28 cellular contexts compared by ENCODE assay signal in genomic region chr14:65915125-65915524, GRCh38.
DNase-seq lines count a peak whose midpoint lies in the region; ATAC-seq, FAIRE-seq and TF ChIP-seq lines count a peak whose summit lies in the region.
"Had no signal": no experiment of that assay in that cellular context is flagged by ENCODE, and none has a peak within 500 bp of the region (broad histone marks: within the 10 kb centered on the region; RNA-seq: fewer than 3 reads in every experiment).

No MANE protein-coding gene starts in this region.

- DNase-seq in activated naive CD8-positive, alpha-beta T cell treated with anti-CD3 and anti-CD28 coated beads, Interleukin-2, amount 10 ng/mL, durations not matched to agents 7 days and 5 days = no peak
- no peak for DNase-seq in activated naive CD8-positive, alpha-beta T cell treated with anti-CD3 and anti-CD28 coated beads for 36 hours
- DNase-seq in amniotic epithelial cell (ENCODE audit: low read depth) (peak; percentile 17), iris pigment epithelial cell (ENCODE audit: low read depth) (peak; percentile 9), DMS53 treated with DMSO at 0.1 percent for 48 hours (lab: John Stamatoyannopoulos, UW; ENCODE audit: unreplicated experiment) (no peak), H54 (ENCODE audit: insufficient read length, low spot score) (no peak), T-helper 9 cell (no peak)
- DNase-seq: activated CD4-positive, CD25-positive, alpha-beta regulatory T cell; activated T-cell treated with anti-CD3 and anti-CD28 coated beads, Interleukin-2, amount 50 U/mL, for 24 hours; anterior cingulate cortex; cortex of kidney; foreskin fibroblast; head of caudate nucleus; KG1; MG63; NCI-H1105; NCI-H187; NCI-H2171 treated with DMSO at 0.1 percent for 48 hours; NCI-H524; PC-3; right lobe of liver; stimulated activated CD4-positive, alpha-beta T cell treated with anti-CD3 and anti-CD28 coated beads, Interleukin-12 subunit alpha, Interleukin-12 subunit beta, amount 100 ng/mL, for 4 hours; stimulated activated CD4-positive, alpha-beta T cell treated with anti-CD3 and anti-CD28 coated beads, Interleukin-2, amount 100 ng/mL, for 48 hours; transverse colon had no signal

- POLR2A ChIA-PET in activated naive CD8-positive, alpha-beta T cell treated with anti-CD3 and anti-CD28 coated beads, Interleukin-2, amount 10 ng/mL, durations not matched to agents 7 days and 5 days (lab: Charles Lee) = interaction anchor here (0.7 to 1.1 kb wide), 2 partner anchors 13 to 619 kb away, joined by 3 to 4 read pairs; no protein-coding TSS in a partner anchor

- H3K27me3 Mint-ChIP-seq in activated naive CD8-positive, alpha-beta T cell treated with anti-CD3 and anti-CD28 coated beads, Interleukin-2, amount 10 ng/mL, durations not matched to agents 7 days and 5 days = no peaks in the 10 kb centered on the region
- no peaks in the 10 kb centered on the region for H3K27me3 Mint-ChIP-seq in activated naive CD8-positive, alpha-beta T cell treated with anti-CD3 and anti-CD28 coated beads for 36 hours
- H3K27me3 Mint-ChIP-seq: activated T-cell treated with anti-CD3 and anti-CD28 coated beads, Interleukin-2, amount 50 U/mL, for 24 hours had no signal

- H3K36me3 Mint-ChIP-seq in activated naive CD8-positive, alpha-beta T cell treated with anti-CD3 and anti-CD28 coated beads, Interleukin-2, amount 10 ng/mL, durations not matched to agents 7 days and 5 days = peaks cover 30% of the 10 kb centered on the region
- H3K36me3 Mint-ChIP-seq in activated naive CD8-positive, alpha-beta T cell treated with anti-CD3 and anti-CD28 coated beads for 36 hours = peaks cover 5% of the 10 kb centered on the region

- H3K9me3 Mint-ChIP-seq in activated naive CD8-positive, alpha-beta T cell treated with anti-CD3 and anti-CD28 coated beads, Interleukin-2, amount 10 ng/mL, durations not matched to agents 7 days and 5 days = peaks cover 10% of the 10 kb centered on the region
- peaks cover 7% of the 10 kb centered on the region for H3K9me3 Mint-ChIP-seq in activated naive CD8-positive, alpha-beta T cell treated with anti-CD3 and anti-CD28 coated beads for 36 hours

- H3K4me1 Mint-ChIP-seq in activated naive CD8-positive, alpha-beta T cell treated with anti-CD3 and anti-CD28 coated beads, Interleukin-2, amount 10 ng/mL, durations not matched to agents 7 days and 5 days = peaks cover 32% of the 10 kb centered on the region
- peaks cover 21% of the 10 kb centered on the region for H3K4me1 Mint-ChIP-seq in activated naive CD8-positive, alpha-beta T cell treated with anti-CD3 and anti-CD28 coated beads for 36 hours

- no peak overlapping the region for H3K4me3 Mint-ChIP-seq in activated naive CD8-positive, alpha-beta T cell treated with anti-CD3 and anti-CD28 coated beads, Interleukin-2, amount 10 ng/mL, durations not matched to agents 7 days and 5 days
- no peak overlapping the region for H3K4me3 Mint-ChIP-seq in activated naive CD8-positive, alpha-beta T cell treated with anti-CD3 and anti-CD28 coated beads for 36 hours
- H3K4me3 Mint-ChIP-seq: activated T-cell treated with anti-CD3 and anti-CD28 coated beads, Interleukin-2, amount 50 U/mL, for 24 hours had no signal

- TF ChIP-seq POLR2A in H54 (IDR thresholded peaks at IDR 0.05; ENCODE audit: low read depth, low read length) = no peak

- H3K27ac Mint-ChIP-seq in activated naive CD8-positive, alpha-beta T cell treated with anti-CD3 and anti-CD28 coated beads, Interleukin-2, amount 10 ng/mL, durations not matched to agents 7 days and 5 days = no peak overlapping the region
- no peak overlapping the region for H3K27ac Mint-ChIP-seq in activated naive CD8-positive, alpha-beta T cell treated with anti-CD3 and anti-CD28 coated beads for 36 hours
- H3K27ac Mint-ChIP-seq: activated T-cell treated with anti-CD3 and anti-CD28 coated beads, Interleukin-2, amount 50 U/mL, for 24 hours; progenitor cell of endocrine pancreas had no signal

- FAIRE-seq in H54 (lab: Jason Lieb, UNC) = no peak
- FAIRE-seq: G401.6, keratinocyte, TTC549 had no signal

- peak; percentile 60 for ATAC-seq in activated naive CD8-positive, alpha-beta T cell treated with anti-CD3 and anti-CD28 coated beads, Interleukin-2, amount 10 ng/mL, durations not matched to agents 7 days and 5 days (ENCODE audit: low read depth)
- ATAC-seq: PC-3, right lobe of liver had no signal

Comparison
In these comparisons a context has a peak if more than half of its experiments do, and no peak if none do; other contexts are left out.
1. DNase-seq: peak in amniotic epithelial cell (single experiment) and iris pigment epithelial cell (single experiment); none in activated naive CD8-positive, alpha-beta T cell treated with anti-CD3 and anti-CD28 coated beads, Interleukin-2, amount 10 ng/mL, durations not matched to agents 7 days and 5 days (single experiment), activated naive CD8-positive, alpha-beta T cell treated with anti-CD3 and anti-CD28 coated beads for 36 hours (single experiment), DMS53 treated with DMSO at 0.1 percent for 48 hours (single experiment), H54 (single experiment) and T-helper 9 cell (single experiment).